13 cellular contexts compared by ENCODE assay signal in genomic region chr18:26545737-26546136, GRCh38. TPM values are rescaled to one million over a fixed set of nuclear protein-coding genes. Genes with fewer than 3 reads are reported as not detected.
A peak's percentile ranks its signal among the peaks of the same experiment; 100 is the strongest.
DNase-seq lines count a peak whose midpoint lies in the region; ATAC-seq and TF ChIP-seq lines count a peak whose summit lies in the region.
"Had no signal": no experiment of that assay in that cellular context is flagged by ENCODE, and none has a peak within 500 bp of the region (broad histone marks: within the 10 kb centered on the region; RNA-seq: fewer than 3 reads in every experiment).

No MANE protein-coding gene starts in this region.

- H3K4me1 ChIP-seq in skeletal muscle satellite cell (ENCODE audit: control insufficient read depth, insufficient read depth, low read length) = peaks cover 33% of the 10 kb centered on the region
- peaks cover 14 to 41% of the 10 kb centered on the region in 2 donors for H3K4me1 ChIP-seq in left lung

- H3K36me3 ChIP-seq in SK-N-MC (ENCODE audit: insufficient read depth, low read length) (no peaks in the 10 kb centered on the region), skeletal muscle satellite cell (ENCODE audit: insufficient read depth, low read length) (no peaks in the 10 kb centered on the region), left lung (no peaks in the 10 kb centered on the region)

- peaks cover 46% of the 10 kb centered on the region for H3K4me1 Mint-ChIP-seq in activated naive CD8-positive, alpha-beta T cell (ENCODE audit: low read depth)
- H3K4me1 Mint-ChIP-seq in activated naive CD8-positive, alpha-beta T cell treated with anti-CD3 and anti-CD28 coated beads for 36 hours = peaks cover 34% of the 10 kb centered on the region

- intact Hi-C loops in left lung (cut with DNase I) = loop anchor here in 1 of 2 donors (10.0 kb wide), 1 partner anchor 109 kb away; no protein-coding TSS in a partner anchor

- ATAC-seq in left lung = no peak
- no peak for ATAC-seq in GM18867 (IDR thresholded peaks at IDR 0.05; ENCODE audit: unreplicated experiment)
- ATAC-seq: activated naive CD4-positive, alpha-beta T cell treated with anti-CD3 and anti-CD28 coated beads, Interleukin-2, amount 50 U/mL, for 72 hours had no signal

- peak overlapping the region; percentile 73 for H3K4me3 Mint-ChIP-seq in activated naive CD8-positive, alpha-beta T cell
- H3K4me3 Mint-ChIP-seq in activated naive CD8-positive, alpha-beta T cell treated with anti-CD3 and anti-CD28 coated beads for 36 hours = no peak overlapping the region

- H3K27me3 ChIP-seq in skeletal muscle satellite cell (ENCODE audit: control insufficient read depth, insufficient read depth, low read length) (peaks cover 7% of the 10 kb centered on the region), left lung (peaks cover 9 to 40% of the 10 kb centered on the region in 2 donors)

- H3K9me3 Mint-ChIP-seq in activated naive CD8-positive, alpha-beta T cell (ENCODE audit: low read depth) = no peaks in the 10 kb centered on the region
- peaks cover 1% of the 10 kb centered on the region for H3K9me3 Mint-ChIP-seq in activated naive CD8-positive, alpha-beta T cell treated with anti-CD3 and anti-CD28 coated beads for 36 hours
- H3K9me3 Mint-ChIP-seq: activated naive CD4-positive, alpha-beta T cell treated with anti-CD3 and anti-CD28 coated beads, Interleukin-2, amount 50 U/mL, for 72 hours had no signal

- TF ChIP-seq CTCF in fibroblast of pulmonary artery (IDR thresholded peaks at IDR 0.05; ENCODE audit: low read length, missing control alignments) (no peak), left lung (IDR thresholded peaks at IDR 0.05) (no peak)

- H3K27ac ChIP-seq in SK-N-MC = no peak overlapping the region
- H3K27ac ChIP-seq in left lung = no peak overlapping the region

- H3K9me3 ChIP-seq in SK-N-MC (ENCODE audit: low read depth, low read length) (no peaks in the 10 kb centered on the region), skeletal muscle satellite cell (replicated peaks; ENCODE audit: low read length) (no peaks in the 10 kb centered on the region), left lung (no peaks in the 10 kb centered on the region)

- no peaks in the 10 kb centered on the region for H3K36me3 Mint-ChIP-seq in activated naive CD8-positive, alpha-beta T cell
- peaks cover 15% of the 10 kb centered on the region for H3K36me3 Mint-ChIP-seq in activated naive CD8-positive, alpha-beta T cell treated with anti-CD3 and anti-CD28 coated beads for 36 hours
- H3K36me3 Mint-ChIP-seq: activated naive CD4-positive, alpha-beta T cell treated with anti-CD3 and anti-CD28 coated beads, Interleukin-2, amount 50 U/mL, for 72 hours had no signal

- H3K27ac Mint-ChIP-seq in activated naive CD8-positive, alpha-beta T cell = no peak overlapping the region
- no peak overlapping the region for H3K27ac Mint-ChIP-seq in activated naive CD8-positive, alpha-beta T cell treated with anti-CD3 and anti-CD28 coated beads for 36 hours
- H3K27ac Mint-ChIP-seq: activated naive CD4-positive, alpha-beta T cell treated with anti-CD3 and anti-CD28 coated beads, Interleukin-2, amount 50 U/mL, for 72 hours had no signal

- H3K4me2 ChIP-seq in skeletal muscle satellite cell (ENCODE audit: low read length) = peak overlapping the region; percentile 69

- H3K9ac ChIP-seq in SK-N-MC (ENCODE audit: insufficient read length) (no peak overlapping the region), skeletal muscle satellite cell (ENCODE audit: low read depth, low read length) (no peak overlapping the region)

- no peak for DNase-seq in activated naive CD8-positive, alpha-beta T cell treated with anti-CD3 and anti-CD28 coated beads for 36 hours
- DNase-seq in SK-N-MC (ENCODE audit: low read depth, low spot score) (no peak), fibroblast of pulmonary artery (ENCODE audit: low read depth) (no peak), hippocampal formation (lab: John Stamatoyannopoulos, UW) (no peak), left lung (no peak)
- DNase-seq: activated CD4-positive, alpha-beta T cell treated with anti-CD3 and anti-CD28 coated beads for 1 hour; mesendoderm; NCI-H1417; stimulated activated CD4-positive, alpha-beta T cell treated with anti-CD3 and anti-CD28 coated beads, Interleukin-15, amount 100 ng/mL, for 24 hours had no signal

- H3K4me3 ChIP-seq in SK-N-MC (peak overlapping the region; percentile 76), fibroblast of pulmonary artery (replicated peaks; ENCODE audit: low read depth, low read length) (peak overlapping the region; percentile 35), skeletal muscle satellite cell (ENCODE audit: low read length) (peak overlapping the region; percentile 41), left lung (no peak overlapping the region)

- H3K27me3 Mint-ChIP-seq in activated naive CD8-positive, alpha-beta T cell = peaks cover 4% of the 10 kb centered on the region
- peaks cover 19% of the 10 kb centered on the region for H3K27me3 Mint-ChIP-seq in activated naive CD8-positive, alpha-beta T cell treated with anti-CD3 and anti-CD28 coated beads for 36 hours

RNA-seq across cellular contexts. Expression of gene KCTD1, which starts 2.6 kb away (rescaled TPM):
- 1 to 10 TPM; 3.4 to 4.2 TPM for total RNA-seq in activated naive CD8-positive, alpha-beta T cell treated with anti-CD3 and anti-CD28 coated beads for 36 hours
- total RNA-seq in skeletal muscle satellite cell (2012; rRNA removed) = 7.2 and 8.9 TPM in 2 replicates
- total RNA-seq in left lung = 10 to 100 TPM; 12.1 to 21.7 TPM

Comparison
In these comparisons a context has a peak if more than half of its experiments do, and no peak if none do; other contexts are left out.
1. H3K4me3 ChIP-seq: peak in SK-N-MC (single experiment), fibroblast of pulmonary artery (single experiment) and skeletal muscle satellite cell (single experiment); none in left lung (0 of 2).